In the genomic region with DNA sequence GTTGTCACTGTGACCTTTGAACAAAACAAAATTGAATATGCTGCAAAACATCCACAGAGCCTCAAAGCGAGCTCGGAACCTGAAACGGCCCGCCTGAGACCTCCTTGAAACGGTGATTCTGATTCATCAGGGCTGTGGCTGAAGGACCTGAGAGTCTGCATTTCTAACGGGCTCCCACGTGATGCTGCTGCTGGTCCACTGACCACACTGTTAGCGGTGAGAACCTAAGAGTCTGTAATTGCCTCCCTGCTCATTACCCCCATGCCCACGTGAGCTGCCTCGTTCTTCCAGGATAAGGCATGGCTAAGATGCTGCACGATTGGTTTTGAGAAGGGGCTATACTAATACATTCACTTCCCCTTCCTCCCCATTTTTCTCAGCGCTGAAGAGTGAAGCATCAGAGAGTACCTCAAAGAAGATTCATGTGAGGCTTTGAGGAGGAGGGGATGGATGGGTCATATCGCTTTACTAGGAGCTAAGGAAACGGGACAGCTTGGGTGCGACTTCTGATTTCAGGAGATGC, we compare ENCODE assay signal across 8 cellular contexts. TPM values are rescaled to one million over a fixed set of nuclear protein-coding genes. Genes with fewer than 3 reads are reported as not detected.
DNase-seq lines count a peak whose midpoint lies in the region; ATAC-seq and TF ChIP-seq lines count a peak whose summit lies in the region.

No MANE protein-coding gene starts in this region.

- 0 out of 2 replicates have a peak overlapping the region, but pooled peaks have one; percentile 63 for H2AFZ ChIP-seq in GM23248

- H3K9me3 Mint-ChIP-seq in activated naive CD8-positive, alpha-beta T cell treated with anti-CD3 and anti-CD28 coated beads for 36 hours = no peaks in the 10 kb centered on the region
- H3K9me3 Mint-ChIP-seq in activated T-helper 1 cell treated with anti-CD3 and anti-CD28 coated beads, Interleukin-12 subunit alpha, Interleukin-12 subunit beta, Interleukin-2, Interleukin-4 antibody, amounts not matched to agents 30 ng/mL and 10 ng/mL and 1 ng/mL, durations not matched to agents 14 hours and 24 hours and 36 hours = no peaks in the 10 kb centered on the region

- peaks cover 39% of the 10 kb centered on the region for H3K27me3 Mint-ChIP-seq in activated naive CD8-positive, alpha-beta T cell treated with anti-CD3 and anti-CD28 coated beads for 36 hours
- peaks cover 52% of the 10 kb centered on the region for H3K27me3 Mint-ChIP-seq in activated T-helper 1 cell treated with anti-CD3 and anti-CD28 coated beads, Interleukin-12 subunit alpha, Interleukin-12 subunit beta, Interleukin-2, Interleukin-4 antibody, amounts not matched to agents 30 ng/mL and 10 ng/mL and 1 ng/mL, durations not matched to agents 14 hours and 24 hours and 36 hours (ENCODE audit: insufficient read depth)

- TF ChIP-seq CTCF in BE2C (IDR thresholded peaks at IDR 0.05; ENCODE audit: low read depth, low read length) (no peak), GM13976 (IDR thresholded peaks at IDR 0.05; ENCODE audit: borderline replicate concordance, control extremely low read depth, extremely low read depth, insufficient read depth, missing control alignments) (no peak)

- H3K27ac ChIP-seq in GM23248 = no peak overlapping the region
- H3K27ac ChIP-seq in muscle layer of duodenum (ENCODE audit: low read length) = peak overlapping the region; percentile 17

- H3K4me3 ChIP-seq in BE2C (ENCODE audit: low read depth, low read length) = peak overlapping the region; percentile 8; the same call in 1 of the 2 replicates
- peak overlapping the region; percentile 63 for H3K4me3 ChIP-seq in GM23248
- H3K4me3 ChIP-seq in muscle layer of duodenum (ENCODE audit: low read depth in 1 of 2, low read length in 2 of 2) = peak overlapping the region; percentile 54 to 59

- peak overlapping the region; percentile 82 for H3K4me2 ChIP-seq in GM23248 (ENCODE audit: unreplicated experiment)

- no peaks in the 10 kb centered on the region for H3K36me3 Mint-ChIP-seq in activated naive CD8-positive, alpha-beta T cell treated with anti-CD3 and anti-CD28 coated beads for 36 hours
- H3K36me3 Mint-ChIP-seq in activated T-helper 1 cell treated with anti-CD3 and anti-CD28 coated beads, Interleukin-12 subunit alpha, Interleukin-12 subunit beta, Interleukin-2, Interleukin-4 antibody, amounts not matched to agents 30 ng/mL and 10 ng/mL and 1 ng/mL, durations not matched to agents 14 hours and 24 hours and 36 hours (ENCODE audit: low read depth) = no peaks in the 10 kb centered on the region

- H3K4me1 Mint-ChIP-seq in activated naive CD8-positive, alpha-beta T cell treated with anti-CD3 and anti-CD28 coated beads for 36 hours = peaks cover 10% of the 10 kb centered on the region
- peaks cover 19% of the 10 kb centered on the region for H3K4me1 Mint-ChIP-seq in activated T-helper 1 cell treated with anti-CD3 and anti-CD28 coated beads, Interleukin-12 subunit alpha, Interleukin-12 subunit beta, Interleukin-2, Interleukin-4 antibody, amounts not matched to agents 30 ng/mL and 10 ng/mL and 1 ng/mL, durations not matched to agents 14 hours and 24 hours and 36 hours (ENCODE audit: low read depth)

- H4K20me1 ChIP-seq in GM23248 (ENCODE audit: insufficient read depth) = no peaks in the 10 kb centered on the region

- no peak for DNase-seq in BE2C
- DNase-seq in GM23248 = no peak
- DNase-seq in activated naive CD8-positive, alpha-beta T cell treated with anti-CD3 and anti-CD28 coated beads for 36 hours = no peak
- no peak for DNase-seq in GM19240 (ENCODE audit: insufficient read length, low spot score)
- no peak for DNase-seq in GM13976 (ENCODE audit: low spot score)
- no peak for DNase-seq in activated T-helper 1 cell treated with anti-CD3 and anti-CD28 coated beads, Interleukin-12 subunit alpha, Interleukin-12 subunit beta, Interleukin-2, Interleukin-4 antibody, amounts not matched to agents 30 ng/mL and 10 ng/mL and 1 ng/mL, durations not matched to agents 14 hours and 24 hours and 36 hours (ENCODE audit: low spot score)

- in situ Hi-C loops in GM23248 (cut with MboI) (no loop called here), GM13976 (cut with MboI; ENCODE audit: low sequenced_read_pairs, unreplicated experiment) (no loop called here)

- H3K9ac ChIP-seq in GM23248 = no peak overlapping the region

- ATAC-seq in GM21423 (IDR thresholded peaks at IDR 0.05; ENCODE audit: unreplicated experiment) = no peak

- H3F3A ChIP-seq in GM23248 (ENCODE audit: insufficient read depth) = peaks cover 17% of the 10 kb centered on the region

- H3K27ac Mint-ChIP-seq in activated naive CD8-positive, alpha-beta T cell treated with anti-CD3 and anti-CD28 coated beads for 36 hours = no peak overlapping the region
- no peak overlapping the region for H3K27ac Mint-ChIP-seq in activated T-helper 1 cell treated with anti-CD3 and anti-CD28 coated beads, Interleukin-12 subunit alpha, Interleukin-12 subunit beta, Interleukin-2, Interleukin-4 antibody, amounts not matched to agents 30 ng/mL and 10 ng/mL and 1 ng/mL, durations not matched to agents 14 hours and 24 hours and 36 hours

- H3K36me3 ChIP-seq in BE2C (no peaks in the 10 kb centered on the region), GM23248 (ENCODE audit: low read depth) (no peaks in the 10 kb centered on the region), muscle layer of duodenum (ENCODE audit: control insufficient read depth in 1 of 2, insufficient read depth in 2 of 2, low read length in 2 of 2) (no peaks in the 10 kb centered on the region)

- no peaks in the 10 kb centered on the region for H3K9me2 ChIP-seq in GM23248 (ENCODE audit: insufficient read depth)

- H3K27me3 ChIP-seq in BE2C (peaks cover 41% of the 10 kb centered on the region), GM23248 (replicated peaks; ENCODE audit: insufficient read depth) (peaks cover 18% of the 10 kb centered on the region; the same call in 1 of the 2 replicates), muscle layer of duodenum (ENCODE audit: low read depth, low read length) (no peaks in the 10 kb centered on the region)

- no peaks in the 10 kb centered on the region for H3K79me2 ChIP-seq in GM23248 (ENCODE audit: insufficient read depth)

- H3K4me3 Mint-ChIP-seq in activated naive CD8-positive, alpha-beta T cell treated with anti-CD3 and anti-CD28 coated beads for 36 hours = peak overlapping the region; percentile 20
- no peak overlapping the region for H3K4me3 Mint-ChIP-seq in activated T-helper 1 cell treated with anti-CD3 and anti-CD28 coated beads, Interleukin-12 subunit alpha, Interleukin-12 subunit beta, Interleukin-2, Interleukin-4 antibody, amounts not matched to agents 30 ng/mL and 10 ng/mL and 1 ng/mL, durations not matched to agents 14 hours and 24 hours and 36 hours

- no peaks in the 10 kb centered on the region for H3K4me1 ChIP-seq in BE2C
- peaks cover 28% of the 10 kb centered on the region for H3K4me1 ChIP-seq in GM23248 (ENCODE audit: insufficient read depth)
- H3K4me1 ChIP-seq in muscle layer of duodenum (ENCODE audit: control insufficient read depth in 1 of 2, insufficient read depth in 2 of 2, low read length in 2 of 2) = peaks cover 13 to 36% of the 10 kb centered on the region in 2 donors

- H3K9me3 ChIP-seq in BE2C (no peaks in the 10 kb centered on the region), GM23248 (ENCODE audit: low read depth) (no peaks in the 10 kb centered on the region), muscle layer of duodenum (ENCODE audit: control insufficient read depth in 1 of 2, low read length in 2 of 2) (no peaks in the 10 kb centered on the region)

- WGBS in GM23248 (ENCODE audit: low coverage in 1 of 2, low lambda C conversion rate in 2 of 2, missing lambda C conversion rate in 2 of 2), 2 experiments = 33 to 34% methylated on average over 15 of the region's 15 CpGs

- intact Hi-C loops in activated T-helper 1 cell treated with anti-CD3 and anti-CD28 coated beads, Interleukin-12 subunit alpha, Interleukin-12 subunit beta, Interleukin-2, Interleukin-4 antibody, amounts not matched to agents 30 ng/mL and 10 ng/mL and 1 ng/mL, durations not matched to agents 14 hours and 24 hours and 36 hours (cut with micrococcal nuclease) = loop anchor here (1.0 to 5.0 kb wide), 6 partner anchors 10 to 551 kb away; partner anchors contain the start of genes SUSD4 and TLR5

RNA-seq across cellular contexts. Expression of gene TLR5, which starts 9.7 kb away (rescaled TPM):
- polyA plus RNA-seq in BE2C (2012; ENCODE audit: insufficient read depth, insufficient read length, low read depth) = 0.20 TPM
- total RNA-seq in GM23248 (2014; rRNA removed; shearing (Covaris generic)) = not detected in 2 replicates
- 0.16 TPM in 1 of 2 replicates, not detected in the other for polyA plus RNA-seq in GM23248 (2016; fragmentation: Nextera tagmentation; extraction: Ambion mirVana)
- under 1 TPM; 0.19 to 0.38 TPM for total RNA-seq in activated naive CD8-positive, alpha-beta T cell treated with anti-CD3 and anti-CD28 coated beads for 36 hours
- not detected in 2 replicates for total RNA-seq in activated T-helper 1 cell treated with anti-CD3 and anti-CD28 coated beads, Interleukin-12 subunit alpha, Interleukin-12 subunit beta, Interleukin-2, Interleukin-4 antibody, amounts not matched to agents 30 ng/mL and 10 ng/mL and 1 ng/mL, durations not matched to agents 14 hours and 24 hours and 36 hours

Comparison
In these comparisons a context has a peak if more than half of its experiments do, and no peak if none do; other contexts are left out.
1. H3K4me3 ChIP-seq: peak in every context shown above with its lines; median percentile 63 in GM23248; 56 in muscle layer of duodenum; 8 in BE2C.